8 cellular contexts compared by ENCODE assay signal in the genomic region with DNA sequence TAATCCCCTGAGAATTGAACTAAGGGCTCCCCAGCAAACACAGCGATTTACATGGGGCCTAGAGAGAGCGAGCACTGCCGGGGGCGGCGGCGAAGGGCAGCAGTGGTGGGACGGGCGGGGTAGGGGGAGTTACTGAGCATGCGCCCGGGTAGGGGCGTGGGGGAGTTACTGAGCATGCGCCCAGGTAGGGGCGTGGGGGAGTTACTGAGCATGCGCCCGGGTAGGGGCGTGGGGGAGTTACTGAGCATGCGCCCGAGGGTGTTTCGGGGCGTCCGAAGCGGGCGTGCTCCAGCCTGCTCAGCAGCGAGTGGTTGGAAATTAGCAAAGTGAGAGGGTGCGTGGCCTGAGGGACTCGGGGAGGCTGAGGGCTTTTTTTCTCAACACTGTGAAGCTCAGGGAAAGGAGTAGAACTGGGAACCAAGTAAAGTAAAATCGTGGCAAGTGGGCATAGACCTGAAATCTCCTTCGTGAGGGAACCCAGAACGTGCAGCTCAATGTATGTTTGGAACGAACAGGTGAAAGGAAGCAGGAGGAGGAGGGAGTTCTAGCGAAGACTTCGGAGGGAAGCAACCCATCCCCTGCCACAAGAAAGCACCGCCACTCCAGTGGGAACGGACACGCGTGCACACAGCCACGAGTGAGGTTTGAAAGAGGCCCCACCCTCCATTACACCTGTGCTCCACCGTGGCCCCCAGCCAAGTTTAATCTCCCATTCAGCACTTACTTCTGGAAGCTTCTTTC. TPM values are rescaled to one million over a fixed set of nuclear protein-coding genes. Genes with fewer than 3 reads are reported as not detected.
DNase-seq lines count a peak whose midpoint lies in the region; ATAC-seq and TF ChIP-seq lines count a peak whose summit lies in the region.

No MANE protein-coding gene starts in this region.

- H3K36me3 Mint-ChIP-seq in HFFc6 (ENCODE audit: low read depth) (no peaks in the 10 kb centered on the region), osteocyte (ENCODE audit: unreplicated experiment) (no peaks in the 10 kb centered on the region)
- peaks cover 18 to 24% of the 10 kb centered on the region in 2 donors for H3K36me3 Mint-ChIP-seq in activated naive CD4-positive, alpha-beta T cell treated with anti-CD3 and anti-CD28 coated beads, Interleukin-2, amount 50 U/mL, for 72 hours

- no peak for TF ChIP-seq CTCF in HFFc6 (IDR thresholded peaks at IDR 0.05)
- TF ChIP-seq CTCF in osteocyte (IDR thresholded peaks at IDR 0.05), result no peak

- H3K27ac Mint-ChIP-seq in HFFc6, result peak overlapping the region; percentile 4; the same call in 1 of the 2 replicates
- peak overlapping the region; percentile 84 to 94 for H3K27ac Mint-ChIP-seq in activated naive CD4-positive, alpha-beta T cell treated with anti-CD3 and anti-CD28 coated beads, Interleukin-2, amount 50 U/mL, for 72 hours
- peak overlapping the region; percentile 65 for H3K27ac Mint-ChIP-seq in osteocyte (ENCODE audit: unreplicated experiment)

- H3K4me3 Mint-ChIP-seq in HFFc6 (peak overlapping the region; percentile 95), osteocyte (ENCODE audit: unreplicated experiment) (peak overlapping the region; percentile 96)

- H3K9me3 Mint-ChIP-seq in HFFc6, result no peaks in the 10 kb centered on the region
- no peaks in the 10 kb centered on the region for H3K9me3 Mint-ChIP-seq in activated naive CD4-positive, alpha-beta T cell treated with anti-CD3 and anti-CD28 coated beads, Interleukin-2, amount 50 U/mL, for 72 hours
- H3K9me3 Mint-ChIP-seq in osteocyte (ENCODE audit: unreplicated experiment), result no peaks in the 10 kb centered on the region

- peak overlapping the region; percentile 92 for H3K27ac ChIP-seq in SK-N-MC
- peak overlapping the region; percentile 98 for H3K27ac ChIP-seq in thymus (ENCODE audit: low read depth)

- WGBS in thymus, result 2% methylated on average over 38 of the region's 38 CpGs

- peak; percentile 7 for DNase-seq in GM04504 (ENCODE audit: low read depth)
- DNase-seq in HFFc6, result peak; percentile 77
- peak; percentile 93 for DNase-seq in NAMALWA (ENCODE audit: low spot score)
- DNase-seq in SK-N-MC (ENCODE audit: low read depth, low spot score), result peak; percentile 75
- DNase-seq in activated naive CD4-positive, alpha-beta T cell treated with anti-CD3 and anti-CD28 coated beads, Interleukin-2, amount 50 U/mL, for 72 hours (ENCODE audit: low spot score in 2 of 2), result peak; percentile 94
- DNase-seq in head of caudate nucleus, result peak; percentile 56 to 95 (median 85)
- peak; percentile 95 for DNase-seq in osteocyte (ENCODE audit: extremely low spot score, unreplicated experiment)

- no peaks in the 10 kb centered on the region for H3K36me3 ChIP-seq in SK-N-MC (ENCODE audit: insufficient read depth, low read length)
- H3K36me3 ChIP-seq in thymus (ENCODE audit: control insufficient read depth, insufficient read depth), result no peaks in the 10 kb centered on the region

- peaks cover 1% of the 10 kb centered on the region for H3K27me3 Mint-ChIP-seq in HFFc6 (ENCODE audit: insufficient read depth)
- H3K27me3 Mint-ChIP-seq in osteocyte (ENCODE audit: unreplicated experiment), result no peaks in the 10 kb centered on the region

- H3K9ac ChIP-seq in SK-N-MC (ENCODE audit: insufficient read length), result peak overlapping the region; percentile 87

- no peaks in the 10 kb centered on the region for H3K27me3 ChIP-seq in thymus (ENCODE audit: control insufficient read depth, insufficient read depth)

- peak; percentile 93 to 94 for ATAC-seq in activated naive CD4-positive, alpha-beta T cell treated with anti-CD3 and anti-CD28 coated beads, Interleukin-2, amount 50 U/mL, for 72 hours

- peaks cover 20% of the 10 kb centered on the region for H3K4me1 Mint-ChIP-seq in HFFc6 (ENCODE audit: low read depth)
- H3K4me1 Mint-ChIP-seq in osteocyte (ENCODE audit: unreplicated experiment), result peaks cover 9% of the 10 kb centered on the region

- intact Hi-C loops in head of caudate nucleus (cut with DNase I), result no loop called here

- H3K4me3 ChIP-seq in SK-N-MC (peak overlapping the region; percentile 94), thymus (ENCODE audit: low read length) (peak overlapping the region; percentile 66)

- H3K9me3 ChIP-seq in SK-N-MC (ENCODE audit: low read depth, low read length) (no peaks in the 10 kb centered on the region), thymus (ENCODE audit: control insufficient read depth) (no peaks in the 10 kb centered on the region)

- peaks cover 7% of the 10 kb centered on the region for H3K4me1 ChIP-seq in thymus (ENCODE audit: control insufficient read depth, insufficient read depth, low read length)

RNA-seq across cellular contexts. Expression of gene KANK1, which starts 34.3 kb away (rescaled TPM):
- 10 to 100 TPM; 36.1 to 50.1 (median 48.0) TPM for total RNA-seq in HFFc6 (2021; fragmentation: NEBNext Ultra II Directional; extraction: Animal tissue kit (Norgen Biotek cat#: 25700))
- 1 to 10 TPM; 2.9 to 6.2 TPM for total RNA-seq in activated naive CD4-positive, alpha-beta T cell treated with anti-CD3 and anti-CD28 coated beads, Interleukin-2, amount 50 U/mL, for 72 hours
- 3.5 and 3.7 TPM in 2 replicates for total RNA-seq in osteocyte
- polyA plus RNA-seq in thymus, result 13.5 TPM

Comparison
In these comparisons a context has a peak if more than half of its experiments do, and no peak if none do; other contexts are left out.
1. Peak in every context shown above with its lines: DNase-seq, ATAC-seq, H3K4me3 ChIP-seq and H3K27ac ChIP-seq.
2. DNase-seq: peak in every context shown above with its lines; median percentile 95 in osteocyte; 94 in activated naive CD4-positive, alpha-beta T cell treated with anti-CD3 and anti-CD28 coated beads, Interleukin-2, amount 50 U/mL, for 72 hours; 93 in NAMALWA; 85 in head of caudate nucleus; 77 in HFFc6; 75 in SK-N-MC; 7 in GM04504.
3. H3K27ac Mint-ChIP-seq: peak in every context shown above with its lines; median percentile 89 in activated naive CD4-positive, alpha-beta T cell treated with anti-CD3 and anti-CD28 coated beads, Interleukin-2, amount 50 U/mL, for 72 hours; 65 in osteocyte; 4 in HFFc6.